Comparison of ENCODE assay signal across 8 cellular contexts in genomic region chr4:83536649-83537352, GRCh38. TPM values are rescaled to one million over a fixed set of nuclear protein-coding genes. Genes with fewer than 3 reads are reported as not detected.
DNase-seq lines count a peak whose midpoint lies in the region; ATAC-seq and TF ChIP-seq lines count a peak whose summit lies in the region.

No MANE protein-coding gene starts in this region.

- H3K36me3 ChIP-seq in HEK293 (ENCODE audit: control insufficient read depth in 2 of 2, insufficient read depth in 1 of 2, low read length in 2 of 2), result no peaks in the 10 kb centered on the region
- H3K36me3 ChIP-seq in iPS-15b (ENCODE audit: control insufficient read depth, insufficient read depth, low read length), result no peaks in the 10 kb centered on the region

- peaks cover 10% of the 10 kb centered on the region for H3K4me1 Mint-ChIP-seq in activated T-helper 17 cell treated with anti-CD3 and anti-CD28 coated beads, Interleukin-2, amount 50 U/mL, for 72 hours
- peaks cover 22% of the 10 kb centered on the region for H3K4me1 Mint-ChIP-seq in stimulated activated effector memory CD8-positive, alpha-beta T cell treated with anti-CD3 and anti-CD28 coated beads, Interleukin-12 subunit alpha, Interleukin-12 subunit beta, amount 100 ng/mL, for 72 hours

- H3K4me1 ChIP-seq in HEK293 (ENCODE audit: control insufficient read depth, insufficient read depth, low read length) (no peaks in the 10 kb centered on the region; the same call in 1 of the 2 replicates), iPS-15b (ENCODE audit: control insufficient read depth, insufficient read depth, low read length) (no peaks in the 10 kb centered on the region)

- no peak for DNase-seq in stimulated activated effector memory CD8-positive, alpha-beta T cell treated with anti-CD3 and anti-CD28 coated beads, Interleukin-12 subunit alpha, Interleukin-12 subunit beta, amount 100 ng/mL, for 72 hours (ENCODE audit: low spot score in 2 of 2)
- no peak for DNase-seq in T-helper 9 cell
- no peak for DNase-seq in NCI-H1694 treated with DMSO at 0.1 percent for 48 hours (lab: John Stamatoyannopoulos, UW)

- TF ChIP-seq CTCF in HEK293 (tag by site-specific recombination; IDR thresholded peaks at IDR 0.05), result no peak

- peak overlapping the region; percentile 76 for H3K4me3 ChIP-seq in HEK293 (ENCODE audit: low read depth, low read length)
- H3K4me3 ChIP-seq in iPS-15b (ENCODE audit: low read depth, low read length), result peak overlapping the region; percentile 81

- H3K9me3 ChIP-seq in HEK293 (ENCODE audit: control insufficient read depth, insufficient read depth, low read depth, low read length), result no peaks in the 10 kb centered on the region
- H3K9me3 ChIP-seq in iPS-15b (ENCODE audit: control insufficient read depth, insufficient read depth, low read length), result no peaks in the 10 kb centered on the region

- peak overlapping the region; percentile 97 for H3K4me3 Mint-ChIP-seq in activated T-helper 17 cell treated with anti-CD3 and anti-CD28 coated beads, Interleukin-2, amount 50 U/mL, for 72 hours
- peak overlapping the region; percentile 94 for H3K4me3 Mint-ChIP-seq in stimulated activated effector memory CD8-positive, alpha-beta T cell treated with anti-CD3 and anti-CD28 coated beads, Interleukin-12 subunit alpha, Interleukin-12 subunit beta, amount 100 ng/mL, for 72 hours

- H3K27ac ChIP-seq in HEK293 (ENCODE audit: extremely low read depth, low read depth, low read length), result no peak overlapping the region; the same call in 1 of the 2 replicates

- H3K9me3 Mint-ChIP-seq in activated T-helper 17 cell treated with anti-CD3 and anti-CD28 coated beads, Interleukin-2, amount 50 U/mL, for 72 hours, result no peaks in the 10 kb centered on the region
- H3K9me3 Mint-ChIP-seq in stimulated activated effector memory CD8-positive, alpha-beta T cell treated with anti-CD3 and anti-CD28 coated beads, Interleukin-12 subunit alpha, Interleukin-12 subunit beta, amount 100 ng/mL, for 72 hours, result no peaks in the 10 kb centered on the region

- no peak for ATAC-seq in activated T-helper 17 cell treated with anti-CD3 and anti-CD28 coated beads, Interleukin-2, amount 50 U/mL, for 72 hours (replicated peaks)
- ATAC-seq in stimulated activated effector memory CD8-positive, alpha-beta T cell treated with anti-CD3 and anti-CD28 coated beads, Interleukin-12 subunit alpha, Interleukin-12 subunit beta, amount 100 ng/mL, for 72 hours, result no peak
- ATAC-seq in HG02610 (IDR thresholded peaks at IDR 0.05; ENCODE audit: unreplicated experiment), result no peak
- ATAC-seq in HG03378 (IDR thresholded peaks at IDR 0.05; ENCODE audit: unreplicated experiment), result no peak

- no peaks in the 10 kb centered on the region for H3K27me3 Mint-ChIP-seq in activated T-helper 17 cell treated with anti-CD3 and anti-CD28 coated beads, Interleukin-2, amount 50 U/mL, for 72 hours

- H3K27me3 ChIP-seq in iPS-15b (ENCODE audit: control insufficient read depth, insufficient read depth, low read length), result peaks cover 66% of the 10 kb centered on the region

- no peaks in the 10 kb centered on the region for H3K36me3 Mint-ChIP-seq in activated T-helper 17 cell treated with anti-CD3 and anti-CD28 coated beads, Interleukin-2, amount 50 U/mL, for 72 hours (ENCODE audit: low read depth)
- H3K36me3 Mint-ChIP-seq in stimulated activated effector memory CD8-positive, alpha-beta T cell treated with anti-CD3 and anti-CD28 coated beads, Interleukin-12 subunit alpha, Interleukin-12 subunit beta, amount 100 ng/mL, for 72 hours, result no peaks in the 10 kb centered on the region

- peak overlapping the region; percentile 37 for H3K9ac ChIP-seq in iPS-15b (ENCODE audit: low read depth, low read length)

- POLR2A ChIA-PET in HEK293 (lab: Yijun Ruan, JAX), result interaction anchor here (0.6 kb wide), 1 partner anchor 20 kb away, joined by 4 read pairs; no protein-coding TSS in a partner anchor

- peak overlapping the region; percentile 68 for H3K27ac Mint-ChIP-seq in activated T-helper 17 cell treated with anti-CD3 and anti-CD28 coated beads, Interleukin-2, amount 50 U/mL, for 72 hours
- H3K27ac Mint-ChIP-seq in stimulated activated effector memory CD8-positive, alpha-beta T cell treated with anti-CD3 and anti-CD28 coated beads, Interleukin-12 subunit alpha, Interleukin-12 subunit beta, amount 100 ng/mL, for 72 hours, result peak overlapping the region; percentile 77

- CTCF ChIA-PET in HEK293 (lab: Yijun Ruan, JAX), result interaction anchor here (0.8 kb wide), 1 partner anchor 21 kb away, joined by 3 read pairs; no protein-coding TSS in a partner anchor

TF ChIP-seq in HEK293, 187 proteins besides CTCF, POLR2A, EP300 and RAD21:
- TF ChIP-seq ZNF610 (tag by site-specific recombination; IDR thresholded peaks at IDR 0.05; ENCODE audit: borderline replicate concordance) (no peak), ZNF473 (tag by site-specific recombination; IDR thresholded peaks at IDR 0.05) (no peak), ZNF416 (tag by site-specific recombination; IDR thresholded peaks at IDR 0.05) (no peak), ZNF366 (tag by site-specific recombination; conservative IDR thresholded peaks at IDR 0.05) (peak; percentile 5), WT1 (tag by site-specific recombination; IDR thresholded peaks at IDR 0.05) (no peak), ZNF501 (tag by site-specific recombination; IDR thresholded peaks at IDR 0.05) (no peak; the same call in 1 of the 2 replicates), SCRT1 (tag by site-specific recombination; IDR thresholded peaks at IDR 0.05; ENCODE audit: borderline replicate concordance) (no peak)

RNA-seq across cellular contexts. Expression of gene GPAT3, which starts 0.9 kb away (rescaled TPM):
- 1 to 10 TPM; 5.6 to 8.8 TPM for total RNA-seq in activated T-helper 17 cell treated with anti-CD3 and anti-CD28 coated beads, Interleukin-2, amount 50 U/mL, for 72 hours

RNA-seq across cellular contexts. Expression of gene ABRAXAS1, which starts 51.9 kb away (rescaled TPM):
- 10 to 100 TPM; 12.4 to 16.1 TPM for total RNA-seq in activated T-helper 17 cell treated with anti-CD3 and anti-CD28 coated beads, Interleukin-2, amount 50 U/mL, for 72 hours
